ENCODE assay signal across 7 cellular contexts in the genomic region with DNA sequence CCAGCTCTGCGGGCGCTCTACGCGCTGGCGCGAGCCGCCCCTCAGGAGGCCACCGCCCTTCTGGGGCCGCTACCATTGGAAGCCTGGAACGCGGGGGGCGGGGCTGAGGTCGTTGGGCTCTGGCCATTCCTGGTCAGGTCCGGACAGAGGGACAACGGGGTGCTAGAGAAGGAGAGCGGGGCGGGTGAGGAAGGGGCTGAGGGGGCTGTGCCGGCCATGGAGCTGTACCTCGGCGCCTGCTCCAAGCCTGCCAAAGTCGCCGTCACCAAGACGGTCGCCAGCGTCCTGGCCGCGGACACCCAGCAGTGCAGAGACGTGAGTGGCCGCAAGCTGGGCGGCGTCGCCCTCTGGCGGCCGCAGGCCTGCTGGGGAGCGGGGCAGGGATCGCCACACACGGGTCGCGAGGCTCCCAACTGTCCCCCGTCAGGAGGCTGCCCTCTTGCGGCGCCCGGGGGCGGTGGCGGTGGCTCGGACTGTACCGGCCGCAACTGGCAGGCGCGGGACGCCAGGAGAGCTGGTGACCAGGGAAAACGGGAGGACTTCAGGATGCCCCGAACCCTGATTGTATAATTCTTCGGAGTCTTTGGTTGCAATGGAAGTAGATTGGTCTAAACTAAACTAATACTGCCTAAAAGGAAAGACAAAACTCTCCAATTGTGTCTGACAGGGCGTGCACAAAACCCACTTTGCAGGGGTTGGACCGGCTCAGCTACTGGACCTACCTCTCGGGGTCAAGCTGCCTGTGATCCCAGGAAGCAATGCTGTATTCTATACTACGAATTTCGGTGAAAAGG. TPM values are rescaled to one million over a fixed set of nuclear protein-coding genes. Genes with fewer than 3 reads are reported as not detected.
DNase-seq lines count a peak whose midpoint lies in the region; ATAC-seq, FAIRE-seq and TF ChIP-seq lines count a peak whose summit lies in the region.

A gene with protein sequence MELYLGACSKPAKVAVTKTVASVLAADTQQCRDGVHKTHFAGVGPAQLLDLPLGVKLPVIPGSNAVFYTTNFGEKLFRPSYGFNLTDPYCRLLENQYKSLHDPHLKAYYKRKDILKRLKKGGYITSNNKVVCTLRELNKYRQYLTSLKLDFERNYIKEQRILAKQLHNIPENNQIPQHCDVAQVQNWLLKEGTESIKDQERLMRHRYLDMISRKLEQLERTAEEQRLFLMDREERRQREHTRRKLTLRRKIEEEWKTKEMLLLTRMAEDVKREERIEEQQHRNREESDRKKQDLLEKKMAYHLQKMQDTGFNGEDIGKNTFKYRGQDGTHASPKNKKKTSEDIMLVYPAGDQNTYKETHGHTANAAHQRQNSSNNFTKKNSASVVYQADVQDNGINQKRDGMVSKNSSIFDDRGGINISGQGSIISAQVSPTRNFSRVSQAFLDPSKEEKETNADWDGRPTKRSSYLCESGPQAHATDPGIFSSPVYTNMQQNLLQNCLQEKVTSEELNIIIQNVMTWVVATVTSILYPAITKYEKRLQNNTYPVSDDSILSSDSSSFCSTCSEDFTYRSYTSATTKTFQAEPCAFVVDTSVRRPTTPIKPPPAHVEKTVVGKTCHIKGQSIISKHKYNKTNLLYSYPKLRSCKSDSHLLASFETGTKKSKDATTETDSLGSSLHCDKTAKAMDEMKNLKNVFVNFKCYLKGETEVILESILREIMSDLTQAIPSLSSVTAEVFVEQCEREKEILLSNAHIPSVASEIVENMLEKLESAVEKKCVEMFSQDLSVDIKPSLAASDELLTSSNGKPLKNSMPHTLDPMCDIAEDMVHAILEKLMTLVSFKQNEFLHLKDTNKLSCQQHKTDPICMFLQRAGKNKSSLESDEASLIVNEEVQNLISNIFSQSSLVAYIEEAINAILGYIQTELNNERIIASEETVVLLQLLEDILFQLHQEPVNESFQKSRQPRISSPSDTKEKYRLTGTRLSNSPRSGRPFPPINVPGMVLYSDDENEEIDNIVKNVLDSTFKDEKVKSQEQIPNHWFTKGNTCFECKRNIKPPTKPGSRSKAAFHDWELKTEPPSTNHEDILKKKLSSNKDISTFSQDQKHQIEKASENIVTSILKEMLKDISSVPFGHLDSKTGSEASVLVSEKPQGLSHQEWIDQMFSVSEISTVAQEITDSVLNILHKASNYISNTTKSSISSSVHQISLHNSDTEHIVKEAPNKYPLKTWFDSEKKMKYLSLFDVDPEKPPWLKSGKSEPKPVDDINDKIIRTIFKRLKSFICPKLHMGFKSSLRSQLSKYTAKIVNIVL (N-terminal part only) (plus strand): TSS at position 126 of the 794 bp plus-strand sequence. CDS start 91 bp downstream, at position 217.

- no peaks in the 10 kb centered on the region for H3K4me1 ChIP-seq in Panc1 (ENCODE audit: control insufficient read depth, insufficient read depth, low read length)

- H3K27me3 ChIP-seq in Panc1 (ENCODE audit: control insufficient read depth, insufficient read depth, low read length) = no peaks in the 10 kb centered on the region

- BruUV-seq in Panc1 (replicated peaks; lab: Mats Ljungman, UMichigan) = no TSS peak

- TF ChIP-seq CTCF in Panc1 (IDR thresholded peaks at IDR 0.05) (peak; percentile 96), coronary artery (IDR thresholded peaks at IDR 0.05) (no peak)

- H3K36me3 ChIP-seq in Panc1 (ENCODE audit: control insufficient read depth, insufficient read depth, low read length) = no peaks in the 10 kb centered on the region

- H3K9me3 ChIP-seq in Panc1 (ENCODE audit: control insufficient read depth, insufficient read depth, low read depth, low read length) = no peaks in the 10 kb centered on the region

- POLR2A ChIA-PET in Panc1 (lab: Charles Lee) = no interaction called here

- H3K4me3 ChIP-seq in Panc1 (ENCODE audit: low read depth in 2 of 2, low read length in 2 of 2) (peak within 1 kb of the TSS; percentile 40 to 46), coronary artery (peak within 1 kb of the TSS; percentile 63)

- intact Hi-C loops in Panc1 (cut with micrococcal nuclease; ENCODE audit: unreplicated experiment) = loop anchor here (2.0 to 10.0 kb wide), 2 partner anchors 448 to 1124 kb away; no protein-coding TSS in a partner anchor

- in situ Hi-C loops in Panc1 (cut with HindIII; ENCODE audit: low pct_unique_long_range_greater_than_20kb, low sequenced_read_pairs) = no loop called here

- ATAC-seq in HG02623 (IDR thresholded peaks at IDR 0.05; ENCODE audit: unreplicated experiment) (peak; percentile 95), Panc1 (peak; percentile 99)

- CTCF ChIA-PET in Panc1 (lab: Charles Lee) = no interaction called here

- H3K27ac ChIP-seq in Panc1 (ENCODE audit: low read length) (no peak within 1 kb of the TSS), coronary artery (no peak within 1 kb of the TSS)

- DNase-seq in GM18507 (ENCODE audit: extremely low spot score, insufficient read length, low read depth) (peak; percentile 26), Panc1 (ENCODE audit: low read depth, low spot score) (no peak), coronary artery (ENCODE audit: low spot score) (peak; percentile 69), left kidney (ENCODE audit: low read depth, low spot score) (peak; percentile 92), SIG-M5 treated with dmso at 0.1 percent for 504 hours (lab: John Stamatoyannopoulos, UW; ENCODE audit: unreplicated experiment) (no peak)
- DNase-seq in stimulated activated CD8-positive, alpha-beta memory T cell treated with anti-CD3 and anti-CD28 coated beads, Interleukin-2, amount 100 ng/mL, for 48 hours (ENCODE audit: low read depth in 2 of 2) = peak; percentile 32 to 41

- FAIRE-seq in GM18507 (lab: Jason Lieb, UNC) = no peak

RNA-seq across cellular contexts. Expression of the gene that starts here (rescaled TPM):
- total RNA-seq in Panc1 (2021; ENCODE audit: unreplicated experiment) = 0.03 TPM
- 0.02 TPM for polyA plus RNA-seq in Panc1 (2012; ENCODE audit: insufficient read length)

Comparison
In these comparisons a context has a peak if more than half of its experiments do, and no peak if none do; other contexts are left out.
1. Peak in ATAC-seq and H3K4me3 ChIP-seq in Panc1; RNA of the gene not detected or under 1 TPM.
2. DNase-seq: peak in GM18507 (single experiment), coronary artery (single experiment), left kidney (single experiment) and stimulated activated CD8-positive, alpha-beta memory T cell treated with anti-CD3 and anti-CD28 coated beads, Interleukin-2, amount 100 ng/mL, for 48 hours (2 of 2); none in Panc1 (single experiment) and SIG-M5 treated with dmso at 0.1 percent for 504 hours (single experiment).